ENCODE assay signal across 13 cellular contexts in the genomic region with DNA sequence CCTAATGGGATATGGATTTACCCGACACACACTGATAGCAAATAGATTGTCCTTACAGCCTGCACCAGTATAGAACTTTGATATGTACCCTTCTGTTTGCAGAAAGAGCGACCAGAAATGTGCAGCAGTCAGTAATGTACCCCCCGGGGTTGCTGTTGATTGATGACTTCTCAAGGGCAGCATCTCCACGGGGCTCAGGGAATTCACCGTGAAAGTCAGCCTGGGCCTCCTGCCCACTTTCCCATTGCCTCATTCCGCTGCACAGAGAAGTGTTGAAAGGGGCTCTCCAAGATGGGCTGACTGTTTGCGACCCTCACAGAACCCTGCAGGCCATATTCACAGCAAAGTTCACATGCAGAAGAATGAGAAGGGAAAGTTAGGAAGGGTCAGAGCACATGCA.
DNase-seq lines count a peak whose midpoint lies in the region; ATAC-seq, FAIRE-seq and TF ChIP-seq lines count a peak whose summit lies in the region.
"Had no signal": no experiment of that assay in that cellular context is flagged by ENCODE, and none has a peak within 500 bp of the region (broad histone marks: within the 10 kb centered on the region; RNA-seq: fewer than 3 reads in every experiment).

No MANE protein-coding gene starts in this region.

- peak; percentile 76 for FAIRE-seq in GM19239 (lab: Jason Lieb, UNC)
- FAIRE-seq in kidney (lab: Jason Lieb, UNC) = no peak
- FAIRE-seq: small intestine had no signal

- no peaks in the 10 kb centered on the region for H3K36me3 Mint-ChIP-seq in immature natural killer cell
- H3K36me3 Mint-ChIP-seq: activated naive CD4-positive, alpha-beta T cell treated with anti-CD3 and anti-CD28 coated beads, Interleukin-2, amount 50 U/mL, for 72 hours had no signal

- intact Hi-C loops in kidney (cut with DNase I) = no loop called here

- ATAC-seq in gastroesophageal sphincter = no peak
- ATAC-seq in GM18907 (IDR thresholded peaks at IDR 0.05; ENCODE audit: unreplicated experiment) = no peak
- ATAC-seq: activated naive CD4-positive, alpha-beta T cell treated with anti-CD3 and anti-CD28 coated beads, Interleukin-2, amount 50 U/mL, for 72 hours; T-helper 17 cell had no signal

- no peak for TF ChIP-seq CTCF in kidney (IDR thresholded peaks at IDR 0.05; ENCODE audit: borderline replicate concordance, extremely low read depth, insufficient read depth)
- no peak for TF ChIP-seq CTCF in gastroesophageal sphincter (IDR thresholded peaks at IDR 0.05)

- H3K4me3 Mint-ChIP-seq in immature natural killer cell = peak overlapping the region in 3 of 5 donors; percentile 4 to 49 (median 4)
- H3K4me3 Mint-ChIP-seq: T-helper 17 cell had no signal

- no peaks in the 10 kb centered on the region for H3K79me2 ChIP-seq in ACC112 (ENCODE audit: control insufficient read depth, insufficient read depth, low read length, unreplicated experiment)

- DNase-seq in GM19239 (ENCODE audit: insufficient read length, low spot score) = no peak
- DNase-seq in NCI-H69 (lab: John Stamatoyannopoulos, UW) = peak; percentile 83
- DNase-seq in immature natural killer cell = no peak
- DNase-seq in kidney = no peak
- no peak for DNase-seq in HPDE6-E6E7 (ENCODE audit: extremely low spot score)
- DNase-seq: hypothalamus, small intestine, T-helper 17 cell had no signal

- H3K9me3 ChIP-seq in kidney (ENCODE audit: control insufficient read depth in 1 of 2, low read length in 2 of 2) (no peaks in the 10 kb centered on the region), gastroesophageal sphincter (no peaks in the 10 kb centered on the region)
- H3K9me3 ChIP-seq: vagina had no signal

- H3K27ac ChIP-seq in ACC112 (ENCODE audit: low read depth, low read length) = no peak overlapping the region
- H3K27ac ChIP-seq in kidney (ENCODE audit: low read depth in 2 of 2, low read length in 2 of 2) = no peak overlapping the region
- peak overlapping the region in 2 of 4 donors; percentile 36 to 40 for H3K27ac ChIP-seq in gastroesophageal sphincter
- H3K27ac ChIP-seq: vagina had no signal

- H3K4me1 Mint-ChIP-seq in immature natural killer cell = peaks cover 36 to 44% of the 10 kb centered on the region in 2 donors

- H3K27me3 Mint-ChIP-seq in immature natural killer cell (ENCODE audit: low read depth in 3 of 3) = peaks cover 2 to 7% (median 4%) of the 10 kb centered on the region in 3 donors
- H3K27me3 Mint-ChIP-seq: T-helper 17 cell had no signal

- H3K9me3 Mint-ChIP-seq in immature natural killer cell = no peaks in the 10 kb centered on the region
- H3K9me3 Mint-ChIP-seq: activated naive CD4-positive, alpha-beta T cell treated with anti-CD3 and anti-CD28 coated beads, Interleukin-2, amount 50 U/mL, for 72 hours had no signal

- peak overlapping the region in 1 of 6 donors; percentile 56 for H3K27ac Mint-ChIP-seq in immature natural killer cell

- H3K27me3 ChIP-seq in ACC112 (ENCODE audit: insufficient read depth, low read length) (no peaks in the 10 kb centered on the region), gastroesophageal sphincter (no peaks in the 10 kb centered on the region)
- H3K27me3 ChIP-seq: vagina had no signal

- no peak overlapping the region for H3K9ac ChIP-seq in kidney (ENCODE audit: low read length in 2 of 2)

- H3K4me1 ChIP-seq in ACC112 (ENCODE audit: control insufficient read depth, insufficient read depth, low read length, unreplicated experiment) (peaks cover 26% of the 10 kb centered on the region), kidney (ENCODE audit: control insufficient read depth in 1 of 2, insufficient read depth in 1 of 2, low read depth in 1 of 2, low read length in 2 of 2) (peaks cover 4 to 14% of the 10 kb centered on the region in 2 donors), gastroesophageal sphincter (peaks cover 3 to 77% (median 30%) of the 10 kb centered on the region in 3 donors)

- H3K4me3 ChIP-seq in ACC112 (ENCODE audit: low read depth, low read length) (peak overlapping the region; percentile 47), kidney (ENCODE audit: low read length in 2 of 2) (no peak overlapping the region), gastroesophageal sphincter (no peak overlapping the region)
- H3K4me3 ChIP-seq: vagina had no signal

- H3K36me3 ChIP-seq in ACC112 (ENCODE audit: insufficient read depth, low read length) = no peaks in the 10 kb centered on the region
- H3K36me3 ChIP-seq in kidney (ENCODE audit: control insufficient read depth in 1 of 2, insufficient read depth in 2 of 2, low read length in 2 of 2) = no peaks in the 10 kb centered on the region
- no peaks in the 10 kb centered on the region for H3K36me3 ChIP-seq in gastroesophageal sphincter
- H3K36me3 ChIP-seq: vagina had no signal

- TF ChIP-seq EP300 in gastroesophageal sphincter (IDR thresholded peaks at IDR 0.05) = no peak

- 10 to 18% methylated on average over 6 to 7 of the region's 7 CpGs for WGBS in gastroesophageal sphincter (ENCODE audit: low coverage in 1 of 2), 2 donors

- TF ChIP-seq POLR2A in gastroesophageal sphincter (IDR thresholded peaks at IDR 0.05) = no peak

- no peak overlapping the region for H2AFZ ChIP-seq in ACC112 (ENCODE audit: low read length, unreplicated experiment)
